ENCODE assay signal across 17 cellular contexts in genomic region chr2:10792001-10792400, GRCh38. TPM values are rescaled to one million over a fixed set of nuclear protein-coding genes. Genes with fewer than 3 reads are reported as not detected.
DNase-seq lines count a peak whose midpoint lies in the region; ATAC-seq and TF ChIP-seq lines count a peak whose summit lies in the region.
"Had no signal": no experiment of that assay in that cellular context is flagged by ENCODE, and none has a peak within 500 bp of the region (broad histone marks: within the 10 kb centered on the region; RNA-seq: fewer than 3 reads in every experiment).

No MANE protein-coding gene starts in this region.

- peak overlapping the region in 5 of 8 donors; percentile 5 to 77 (median 67) for H3K27ac ChIP-seq in spleen
- H3K27ac ChIP-seq: prostate gland, SK-N-MC had no signal

- H3K27ac Mint-ChIP-seq in activated naive CD4-positive, alpha-beta T cell treated with anti-CD3 and anti-CD28 coated beads, Interleukin-2, amount 50 U/mL, for 72 hours: peak overlapping the region; percentile 46 to 64

- WGBS in spleen, 5 donors: 57 to 87% (median 72%) methylated on average over 2 of the region's 2 CpGs

- TF ChIP-seq POLR2A in spleen (IDR thresholded peaks at IDR 0.05): no peak

- peaks cover 0 to 34% (median 20%) of the 10 kb centered on the region in 6 donors for H3K4me1 ChIP-seq in spleen
- H3K4me1 ChIP-seq: prostate gland had no signal

- no peaks in the 10 kb centered on the region for H3K9me3 ChIP-seq in spleen
- H3K9me3 ChIP-seq: prostate gland had no signal

- intact Hi-C loops in spleen (cut with DNase I; ENCODE audit: low total_unique reads): no loop called here

- no peaks in the 10 kb centered on the region for H3K9me3 Mint-ChIP-seq in activated naive CD4-positive, alpha-beta T cell treated with anti-CD3 and anti-CD28 coated beads, Interleukin-2, amount 50 U/mL, for 72 hours

- no peak for DNase-seq in activated naive CD4-positive, alpha-beta T cell treated with anti-CD3 and anti-CD28 coated beads, Interleukin-2, amount 50 U/mL, for 72 hours (ENCODE audit: low spot score in 2 of 2)
- DNase-seq in activated naive CD4-positive, alpha-beta T cell treated with Interleukin-2 at 50 U/mL for 16 hours: no peak
- DNase-seq in spleen: no peak
- no peak for DNase-seq in iPS-NIHi11 (ENCODE audit: low spot score)
- DNase-seq in HPDE6-E6E7 (ENCODE audit: extremely low spot score): no peak
- DNase-seq in T-helper 9 cell: no peak
- DNase-seq: activated naive CD4-positive, alpha-beta T cell treated with anti-CD3 and anti-CD28 coated beads, Interleukin-2, amount 50 U/mL, for 16 hours; DND-41; GOT3; Karpas-422; NCI-H187 treated with DMSO at 0.1 percent for 48 hours; stimulated activated naive CD4-positive, alpha-beta T cell had no signal

- no peak overlapping the region for H3K4me3 ChIP-seq in spleen
- H3K4me3 ChIP-seq: lung, prostate gland, SK-N-MC had no signal

- no peaks in the 10 kb centered on the region for H3K27me3 ChIP-seq in spleen (replicated peaks in 1 of 7)

- no peak for TF ChIP-seq CTCF in spleen (IDR thresholded peaks at IDR 0.05 in 8 of 11, conservative IDR thresholded peaks at IDR 0.05 in 3 of 11)

- peaks cover 25 to 27% of the 10 kb centered on the region in 2 donors for H3K36me3 Mint-ChIP-seq in activated naive CD4-positive, alpha-beta T cell treated with anti-CD3 and anti-CD28 coated beads, Interleukin-2, amount 50 U/mL, for 72 hours

- H3K36me3 ChIP-seq in spleen: peaks cover 0 to 100% (median 92%) of the 10 kb centered on the region in 6 donors

- peak in 1 of 2 donors; percentile 25 for ATAC-seq in activated naive CD4-positive, alpha-beta T cell treated with anti-CD3 and anti-CD28 coated beads, Interleukin-2, amount 50 U/mL, for 72 hours
- peak; percentile 66 for ATAC-seq in GM21723 (IDR thresholded peaks at IDR 0.05; ENCODE audit: unreplicated experiment)
- peak; percentile 40 for ATAC-seq in HG03520 (IDR thresholded peaks at IDR 0.05; ENCODE audit: unreplicated experiment)

RNA-seq across cellular contexts. Expression of gene PDIA6, which starts 20.6 kb away (rescaled TPM):
- 100 to 1,000 TPM; 110 to 133 TPM for total RNA-seq in activated naive CD4-positive, alpha-beta T cell treated with anti-CD3 and anti-CD28 coated beads, Interleukin-2, amount 50 U/mL, for 72 hours
- total RNA-seq in spleen: 100 to 1,000 TPM; 100 to 164 (median 131) TPM
- 10 to 100 TPM; 29.7 to 60.5 (median 56.0) TPM for polyA plus RNA-seq in spleen
